ENCODE assay signal across 8 cellular contexts in the genomic region with DNA sequence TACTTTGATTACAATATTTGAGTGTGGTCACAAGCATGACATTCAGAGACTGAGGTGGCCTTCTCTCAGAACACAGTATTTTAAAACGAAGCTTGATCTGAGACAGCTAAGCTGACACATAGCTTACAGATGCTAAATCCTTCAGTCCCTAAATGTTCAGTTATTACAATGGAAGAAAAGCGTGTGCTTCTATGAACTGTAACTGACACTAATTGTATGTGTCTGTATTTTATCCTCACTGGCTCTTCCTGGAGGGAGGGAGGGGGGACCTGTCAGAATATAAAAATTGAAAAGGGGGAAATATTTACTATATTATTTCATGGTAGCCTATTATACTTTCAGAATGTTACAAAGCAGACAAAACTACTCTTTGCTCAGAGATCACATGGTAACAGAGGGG.
"Had no signal": no experiment of that assay in that cellular context is flagged by ENCODE, and none has a peak within 500 bp of the region (broad histone marks: within the 10 kb centered on the region; RNA-seq: fewer than 3 reads in every experiment).

No MANE protein-coding gene starts in this region.

- H3K4me3 ChIP-seq: GM23248, HAP-1, K562 had no signal

- H3K27ac ChIP-seq: GM23248 had no signal

- H3K9ac ChIP-seq: GM23248 had no signal

- H3K4me1 ChIP-seq: HAP-1 had no signal

- H3K9me3 ChIP-seq: HAP-1 had no signal

- ATAC-seq: HCT116, K562 had no signal

- H3K36me3 ChIP-seq: HAP-1 had no signal

- DNase-seq: GM23248, GOT3, H7, HFFc6, IMR-90 had no signal

- H2AFZ ChIP-seq: GM23248 had no signal
